In the genomic region with DNA sequence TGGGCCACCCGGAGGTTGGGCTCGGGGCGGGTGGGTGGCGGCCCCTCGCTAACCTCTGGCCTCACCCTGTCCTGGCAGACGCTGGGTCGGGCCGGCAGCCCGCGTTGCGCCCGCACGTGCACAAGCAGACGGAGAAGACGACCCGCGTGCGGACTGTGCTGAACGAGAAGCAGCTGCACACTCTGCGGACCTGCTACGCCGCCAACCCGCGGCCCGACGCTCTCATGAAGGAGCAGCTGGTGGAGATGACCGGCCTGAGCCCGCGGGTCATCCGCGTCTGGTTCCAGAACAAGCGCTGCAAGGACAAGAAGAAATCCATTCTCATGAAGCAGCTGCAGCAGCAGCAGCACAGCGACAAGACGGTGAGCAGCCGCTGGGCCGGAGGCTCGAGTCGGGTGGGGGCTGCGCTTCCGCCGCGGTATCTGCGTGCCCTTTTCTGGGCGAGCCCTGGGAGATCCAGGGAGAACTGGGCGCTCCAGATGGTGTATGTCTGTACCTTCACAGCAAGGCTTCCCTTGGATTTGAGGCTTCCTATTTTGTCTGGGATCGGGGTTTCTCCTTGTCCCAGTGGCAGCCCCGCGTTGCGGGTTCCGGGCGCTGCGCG, we compare ENCODE assay signal across 8 cellular contexts. TPM values are rescaled to one million over a fixed set of nuclear protein-coding genes. Genes with fewer than 3 reads are reported as not detected.
A peak's percentile ranks its signal among the peaks of the same experiment; 100 is the strongest.
DNase-seq lines count a peak whose midpoint lies in the region; ATAC-seq, FAIRE-seq and TF ChIP-seq lines count a peak whose summit lies in the region.

No MANE protein-coding gene starts in this region.

- H3K4me1 ChIP-seq in IMR-90 (ENCODE audit: control insufficient read depth, insufficient read depth, low read length) (peaks cover 5% of the 10 kb centered on the region; the same call in 1 of the 2 replicates), HepG2 (ENCODE audit: insufficient read depth, low read length) (peaks cover 27% of the 10 kb centered on the region), upper lobe of left lung (peaks cover 63 to 82% (median 66%) of the 10 kb centered on the region in 4 donors)

- dilution Hi-C loops in IMR-90 (cut with HindIII; ENCODE audit: low sequenced_read_pairs, unreplicated experiment): no loop called here

- TF ChIP-seq CTCF in CD14-positive monocyte (IDR thresholded peaks at IDR 0.05) (no peak), IMR-90 (conservative IDR thresholded peaks at IDR 0.05; ENCODE audit: low read depth, low read length) (no peak), astrocyte of the spinal cord (IDR thresholded peaks at IDR 0.05; ENCODE audit: low read depth, low read length) (no peak), HepG2 (CRISPR knock-in tag; IDR thresholded peaks at IDR 0.05) (no peak), upper lobe of left lung (IDR thresholded peaks at IDR 0.05) (no peak)

- no peak overlapping the region for H3K9ac ChIP-seq in IMR-90 (ENCODE audit: low read depth, low read length)
- H3K9ac ChIP-seq in HepG2 (ENCODE audit: insufficient read depth, low read depth, low read length): no peak overlapping the region

- H3K27me3 Mint-ChIP-seq in CD14-positive monocyte (ENCODE audit: low read depth in 3 of 3): peaks cover 81 to 98% (median 89%) of the 10 kb centered on the region in 3 donors

- no peak overlapping the region for H3K23ac ChIP-seq in IMR-90 (ENCODE audit: low read depth, low read length)

- H2BK15ac ChIP-seq in IMR-90 (ENCODE audit: low read depth, low read length): no peak overlapping the region

- POLR2A ChIA-PET in IMR-90 (lab: Charles Lee; ENCODE audit: unreplicated experiment): no interaction called here
- POLR2A ChIA-PET in HepG2 (lab: Yijun Ruan, JAX): no interaction called here

- H3K14ac ChIP-seq in IMR-90 (replicated peaks; ENCODE audit: low read depth, low read length): no peak overlapping the region

- H2AK9ac ChIP-seq in IMR-90 (replicated peaks; ENCODE audit: low read depth, low read length, poor library complexity): no peak overlapping the region

- peak overlapping the region; percentile 86 to 99 for H3K4me3 Mint-ChIP-seq in CD14-positive monocyte

- TF ChIP-seq EP300 in HepG2 (IDR thresholded peaks at IDR 0.05; ENCODE audit: low read depth in 2 of 2, low read length in 2 of 2) (no peak), HepG2 (CRISPR knock-in tag; IDR thresholded peaks at IDR 0.05; ENCODE audit: borderline replicate concordance) (no peak), upper lobe of left lung (IDR thresholded peaks at IDR 0.05) (no peak)

- H3K4me2 ChIP-seq in IMR-90 (ENCODE audit: low read depth, low read length) (no peak overlapping the region), HepG2 (ENCODE audit: low read depth, low read length) (no peak overlapping the region)

- no peak for TF ChIP-seq RAD21 in IMR-90 (IDR thresholded peaks at IDR 0.05; ENCODE audit: low read length)
- TF ChIP-seq RAD21 in HepG2 (CRISPR knock-in tag; IDR thresholded peaks at IDR 0.05): no peak

- peaks cover 69% of the 10 kb centered on the region for H3K4me1 Mint-ChIP-seq in CD14-positive monocyte

- H4K91ac ChIP-seq in IMR-90 (ENCODE audit: insufficient read depth, low read depth, low read length): no peak overlapping the region

- H3K9me3 ChIP-seq in IMR-90 (ENCODE audit: control insufficient read depth, insufficient read depth, low read length) (peaks cover 12% of the 10 kb centered on the region; the same call in 1 of the 2 replicates), HepG2 (ENCODE audit: low read length) (no peaks in the 10 kb centered on the region), upper lobe of left lung (peaks cover 0 to 7% (median 0%) of the 10 kb centered on the region in 4 donors)

- H3K27ac ChIP-seq in IMR-90 (ENCODE audit: insufficient read depth, low read length): no peak overlapping the region
- H3K27ac ChIP-seq in HepG2 (ENCODE audit: extremely low read length, insufficient read depth, low read length): no peak overlapping the region
- H3K27ac ChIP-seq in upper lobe of left lung: no peak overlapping the region

- in situ Hi-C loops in IMR-90 (cut with MboI; ENCODE audit: low sequenced_read_pairs): no loop called here
- in situ Hi-C loops in astrocyte of the spinal cord (cut with HindIII; ENCODE audit: low sequenced_read_pairs): no loop called here
- in situ Hi-C loops in HepG2 (cut with HindIII; ENCODE audit: extremely low pct_ligation_motif_present, low pct_unique_long_range_greater_than_20kb): no loop called here

- peaks cover 0 to 60% (median 46%) of the 10 kb centered on the region in 7 donors for H3K9me3 Mint-ChIP-seq in CD14-positive monocyte

- H4K20me1 ChIP-seq in IMR-90 (ENCODE audit: insufficient read depth, low read length): peaks cover 12% of the 10 kb centered on the region
- H4K20me1 ChIP-seq in HepG2 (ENCODE audit: insufficient read depth, low read length): peaks cover 8% of the 10 kb centered on the region; the same call in 1 of the 2 replicates

- intact Hi-C loops in CD14-positive monocyte (cut with micrococcal nuclease) (no loop called here), IMR-90 (cut with micrococcal nuclease) (loop anchor here (10.0 kb wide), 1 partner anchor 235 kb away; no protein-coding TSS in a partner anchor), HepG2 (cut with micrococcal nuclease; ENCODE audit: unreplicated experiment) (no loop called here)

- H3K36me3 ChIP-seq in IMR-90 (ENCODE audit: control insufficient read depth, insufficient read depth, low read length): peaks cover 23% of the 10 kb centered on the region
- H3K36me3 ChIP-seq in HepG2 (replicated peaks in 1 of 2; ENCODE audit: control insufficient read depth in 1 of 2, insufficient read depth in 2 of 2, low read length in 2 of 2): peaks cover 6 to 24% of the 10 kb centered on the region in 2 experiments; a peak in 4 of 5 replicates
- no peaks in the 10 kb centered on the region for H3K36me3 ChIP-seq in upper lobe of left lung

- no peak for TF ChIP-seq POLR2A in IMR-90 (IDR thresholded peaks at IDR 0.05; ENCODE audit: low read depth, low read length)
- TF ChIP-seq POLR2A in HepG2 (IDR thresholded peaks at IDR 0.05; ENCODE audit: insufficient read depth in 1 of 2, low read depth in 2 of 2, low read length in 2 of 2): no peak
- no peak for TF ChIP-seq POLR2A in upper lobe of left lung (IDR thresholded peaks at IDR 0.05)

- H3K79me2 ChIP-seq in HepG2 (ENCODE audit: insufficient read depth, low read length): peaks cover 31% of the 10 kb centered on the region

- no peak overlapping the region for H3K56ac ChIP-seq in IMR-90 (ENCODE audit: extremely low read depth, insufficient read depth, low read length)

- no TSS peak for BruUV-seq in IMR-90 (replicated peaks; lab: Mats Ljungman, UMichigan)
- BruUV-seq in HepG2 (replicated peaks; lab: Mats Ljungman, UMichigan): no TSS peak

- no peak overlapping the region for H4K5ac ChIP-seq in IMR-90 (ENCODE audit: low read depth, low read length)

- ATAC-seq in IMR-90 (ENCODE audit: low read depth) (no peak), HepG2 (no peak), upper lobe of left lung (ENCODE audit: low FRiP score in 2 of 2) (peak in 1 of 2 donors; percentile 26), GM19397 (IDR thresholded peaks at IDR 0.05; ENCODE audit: unreplicated experiment) (no peak), GM18870 (IDR thresholded peaks at IDR 0.05; ENCODE audit: unreplicated experiment) (no peak), GM21723 (IDR thresholded peaks at IDR 0.05; ENCODE audit: unreplicated experiment) (no peak)

- H2BK5ac ChIP-seq in IMR-90 (ENCODE audit: low read depth, low read length, poor library complexity, severe bottlenecking): no peak overlapping the region

- FAIRE-seq in HepG2 (lab: Jason Lieb, UNC): no peak

- peak overlapping the region in 2 of 7 donors; percentile 38 to 48 for H3K27ac Mint-ChIP-seq in CD14-positive monocyte

- no peaks in the 10 kb centered on the region for H3K9me1 ChIP-seq in IMR-90 (ENCODE audit: insufficient read depth, low read length)

- peaks cover 3 to 17% of the 10 kb centered on the region in 2 experiments; a peak in 3 of 4 replicates for H3K79me1 ChIP-seq in IMR-90 (ENCODE audit: low read depth in 1 of 2, low read length in 2 of 2)

- no peak overlapping the region for H2BK20ac ChIP-seq in IMR-90 (ENCODE audit: low read depth, low read length)

- DNase-seq in CD14-positive monocyte (ENCODE audit: low spot score) (no peak), IMR-90 (no peak), astrocyte of the spinal cord (ENCODE audit: low read depth, low spot score) (peak; percentile 42), HepG2 (ENCODE audit: low spot score) (no peak), upper lobe of left lung (peak in 1 of 2 donors; percentile 88)

- peaks cover 30% of the 10 kb centered on the region for H3K27me3 ChIP-seq in IMR-90 (ENCODE audit: control insufficient read depth, insufficient read depth, low read length)
- no peaks in the 10 kb centered on the region; a peak in 1 of 5 replicates for H3K27me3 ChIP-seq in HepG2 (ENCODE audit: control insufficient read depth in 1 of 2, insufficient read depth in 2 of 2, low read length in 2 of 2)
- peaks cover 5 to 98% (median 74%) of the 10 kb centered on the region in 4 donors for H3K27me3 ChIP-seq in upper lobe of left lung

- H2BK120ac ChIP-seq in IMR-90 (ENCODE audit: low read depth, low read length): no peak overlapping the region

- H3K4ac ChIP-seq in IMR-90 (ENCODE audit: low read depth, low read length): no peak overlapping the region

- H2AFZ ChIP-seq in IMR-90 (replicated peaks; ENCODE audit: low read length, poor library complexity): peak overlapping the region; percentile 40
- no peak overlapping the region for H2AFZ ChIP-seq in HepG2 (ENCODE audit: low read length)

- H4K8ac ChIP-seq in IMR-90 (ENCODE audit: low read depth in 2 of 2, low read length in 2 of 2): no peak overlapping the region

- CTCF ChIA-PET in IMR-90 (lab: Yijun Ruan, JAX) (interaction anchor here (0.6 kb wide), 1 partner anchor 111 kb away, joined by 3 read pairs; no protein-coding TSS in a partner anchor), HepG2 (lab: Yijun Ruan, JAX; ENCODE audit: low intra/inter-chr PET ratio, low total read pairs) (no interaction called here)

- H3K18ac ChIP-seq in IMR-90 (ENCODE audit: low read depth, low read length): no peak overlapping the region

- WGBS in IMR-90 (ENCODE audit: extremely low coverage in 2 of 2, insufficient read length in 1 of 2), 2 experiments: 31% methylated on average over 43 of the region's 53 CpGs; no CpG with 5 or more reads in 1 of the 2 experiments
- 97% methylated on average over 32 of the region's 53 CpGs for WGBS in HepG2 (ENCODE audit: low lambda C conversion rate)
- 0 to 6% methylated on average over 14 to 47 of the region's 53 CpGs for WGBS in upper lobe of left lung, 2 donors

- H3K4me3 ChIP-seq in IMR-90 (ENCODE audit: insufficient read depth, low read depth, low read length) (no peak overlapping the region), astrocyte of the spinal cord (ENCODE audit: low read depth, low read length) (no peak overlapping the region), HepG2 (replicated peaks in 1 of 3; ENCODE audit: insufficient read depth in 1 of 3, low read depth in 2 of 3, low read length in 3 of 3) (no peak overlapping the region), upper lobe of left lung (peak overlapping the region in 3 of 4 donors; percentile 26 to 49 (median 47))

- peaks cover 20 to 40% of the 10 kb centered on the region in 2 donors for H3K36me3 Mint-ChIP-seq in CD14-positive monocyte

- no peak overlapping the region for H2AK5ac ChIP-seq in IMR-90 (ENCODE audit: low read depth, low read length)

RNA-seq across cellular contexts. Expression of gene ISL2, which starts 3.7 kb away (rescaled TPM):
- polyA plus RNA-seq in CD14-positive monocyte (under 1 TPM; 0.40 to 0.52 TPM), IMR-90 (2012; rRNA removed) (2.5 and 3.6 TPM in 2 replicates), HepG2 (2011; rRNA removed) (4.3 and 6.3 TPM in 2 replicates)
- total RNA-seq in IMR-90 (2012; rRNA removed) (1.1 and 1.3 TPM in 2 replicates), HepG2 (2016; rRNA removed; fragmentation: Illumina TruSeq; extraction: Trizol) (2.5 and 5.1 TPM in 2 replicates), upper lobe of left lung (1 to 10 TPM in 1 of 6 donors, under 1 TPM in 3, not detected in 2; 0.34 to 1.8 (median 0.47) TPM)
- polyA plus RNA-seq in IMR-90 (2012; cell fraction: cytosol; rRNA removed): 2.0 and 3.7 TPM in 2 replicates
- 17.3 and 24.8 TPM in 2 replicates for polyA plus RNA-seq in IMR-90 (2012; cell fraction: nucleus; rRNA removed; ENCODE audit: low replicate concordance)
- 1.5 and 2.1 TPM in 2 replicates for total RNA-seq in HepG2 (2016; cell fraction: cytosol; rRNA removed; fragmentation: Illumina TruSeq; extraction: Trizol; ENCODE audit: low read depth)
- 3.0 and 4.9 TPM in 2 replicates for total RNA-seq in HepG2 (2016; cell fraction: insoluble cytoplasmic fraction; rRNA removed; fragmentation: Illumina TruSeq; extraction: Trizol)
- total RNA-seq in HepG2 (2016; cell fraction: membrane; rRNA removed; fragmentation: Illumina TruSeq; extraction: Trizol): 2.9 and 3.6 TPM in 2 replicates
- total RNA-seq in HepG2 (2016; cell fraction: nucleus; rRNA removed; fragmentation: Illumina TruSeq; extraction: Trizol): 5.5 and 5.8 TPM in 2 replicates
- 3.7 and 5.2 TPM in 2 replicates for polyA plus RNA-seq in HepG2 (2011; cell fraction: cytosol; rRNA removed)
- polyA plus RNA-seq in HepG2 (2011; cell fraction: nucleus; rRNA removed): 40.9 and 48.7 TPM in 2 replicates
- polyA plus RNA-seq in HepG2 (2012): 3.6 and 6.5 TPM in 2 replicates
- 1.7 and 2.0 TPM in 2 replicates for polyA plus RNA-seq in HepG2 (2016; cell fraction: cytosol; fragmentation: Illumina TruSeq; extraction: Trizol; ENCODE audit: low read depth)
- polyA plus RNA-seq in HepG2 (2016; cell fraction: insoluble cytoplasmic fraction; fragmentation: Illumina TruSeq; extraction: Trizol; ENCODE audit: low read depth): 3.6 and 3.7 TPM in 2 replicates
- 1.8 and 2.1 TPM in 2 replicates for polyA plus RNA-seq in HepG2 (2016; cell fraction: membrane; fragmentation: Illumina TruSeq; extraction: Trizol; ENCODE audit: low read depth)
- polyA plus RNA-seq in HepG2 (2016; cell fraction: nucleus; fragmentation: Illumina TruSeq; extraction: Trizol; ENCODE audit: insufficient read depth, low read depth): 13.2 TPM in 2 replicates
- 1.7 and 9.6 TPM in 2 replicates for polyA minus RNA-seq in HepG2 (2011; rRNA and poly(A)+ RNA removed; ENCODE audit: low replicate concordance)
- 4.3 and 7.4 TPM in 2 replicates for polyA minus RNA-seq in HepG2 (2011; cell fraction: cytosol; rRNA and poly(A)+ RNA removed)
- 8.9 and 12.7 TPM in 2 replicates for polyA minus RNA-seq in HepG2 (2011; cell fraction: nucleus; rRNA and poly(A)+ RNA removed)

RNA-seq across cellular contexts. Expression of gene ETFA, which starts 29.0 kb away (rescaled TPM):
- 100 to 1,000 TPM; 166 to 178 TPM for polyA plus RNA-seq in CD14-positive monocyte
- 159 and 172 TPM in 2 replicates for total RNA-seq in IMR-90 (2012; rRNA removed)
- 115 and 116 TPM in 2 replicates for polyA plus RNA-seq in IMR-90 (2012; rRNA removed)
- polyA plus RNA-seq in IMR-90 (2012; cell fraction: cytosol; rRNA removed): 45.8 and 62.6 TPM in 2 replicates
- 22.3 and 88.0 TPM in 2 replicates for polyA plus RNA-seq in IMR-90 (2012; cell fraction: nucleus; rRNA removed; ENCODE audit: low replicate concordance)
- total RNA-seq in HepG2 (2016; rRNA removed; fragmentation: Illumina TruSeq; extraction: Trizol): 396 and 456 TPM in 2 replicates
- total RNA-seq in HepG2 (2016; cell fraction: cytosol; rRNA removed; fragmentation: Illumina TruSeq; extraction: Trizol; ENCODE audit: low read depth): 368 and 410 TPM in 2 replicates
- total RNA-seq in HepG2 (2016; cell fraction: insoluble cytoplasmic fraction; rRNA removed; fragmentation: Illumina TruSeq; extraction: Trizol): 386 and 515 TPM in 2 replicates
- 164 and 175 TPM in 2 replicates for total RNA-seq in HepG2 (2016; cell fraction: membrane; rRNA removed; fragmentation: Illumina TruSeq; extraction: Trizol)
- total RNA-seq in HepG2 (2016; cell fraction: nucleus; rRNA removed; fragmentation: Illumina TruSeq; extraction: Trizol): 159 and 170 TPM in 2 replicates
- polyA plus RNA-seq in HepG2 (2011; rRNA removed): 221 and 291 TPM in 2 replicates
- 171 and 237 TPM in 2 replicates for polyA plus RNA-seq in HepG2 (2011; cell fraction: cytosol; rRNA removed)
- 66.6 and 86.3 TPM in 2 replicates for polyA plus RNA-seq in HepG2 (2011; cell fraction: nucleus; rRNA removed)
- 209 and 241 TPM in 2 replicates for polyA plus RNA-seq in HepG2 (2012)
- 67.4 and 75.2 TPM in 2 replicates for polyA plus RNA-seq in HepG2 (2016; cell fraction: cytosol; fragmentation: Illumina TruSeq; extraction: Trizol; ENCODE audit: low read depth)
- polyA plus RNA-seq in HepG2 (2016; cell fraction: insoluble cytoplasmic fraction; fragmentation: Illumina TruSeq; extraction: Trizol; ENCODE audit: low read depth): 426 and 472 TPM in 2 replicates
- polyA plus RNA-seq in HepG2 (2016; cell fraction: membrane; fragmentation: Illumina TruSeq; extraction: Trizol; ENCODE audit: low read depth): 74.9 and 81.8 TPM in 2 replicates
- polyA plus RNA-seq in HepG2 (2016; cell fraction: nucleus; fragmentation: Illumina TruSeq; extraction: Trizol; ENCODE audit: insufficient read depth, low read depth): 213 and 215 TPM in 2 replicates
- polyA minus RNA-seq in HepG2 (2011; rRNA and poly(A)+ RNA removed; ENCODE audit: low replicate concordance): 123 and 181 TPM in 2 replicates
- 116 and 138 TPM in 2 replicates for polyA minus RNA-seq in HepG2 (2011; cell fraction: cytosol; rRNA and poly(A)+ RNA removed)
- polyA minus RNA-seq in HepG2 (2011; cell fraction: nucleus; rRNA and poly(A)+ RNA removed): 103 and 120 TPM in 2 replicates
- 10 to 100 TPM; 31.6 to 82.9 (median 68.7) TPM for total RNA-seq in upper lobe of left lung

Comparison
In these comparisons a context has a peak if more than half of its experiments do, and no peak if none do; other contexts are left out.
1. H3K4me3 ChIP-seq: peak in upper lobe of left lung (3 of 4); none in IMR-90 (single experiment), astrocyte of the spinal cord (single experiment) and HepG2 (0 of 3).